19 cellular contexts compared by ENCODE assay signal in the genomic region with DNA sequence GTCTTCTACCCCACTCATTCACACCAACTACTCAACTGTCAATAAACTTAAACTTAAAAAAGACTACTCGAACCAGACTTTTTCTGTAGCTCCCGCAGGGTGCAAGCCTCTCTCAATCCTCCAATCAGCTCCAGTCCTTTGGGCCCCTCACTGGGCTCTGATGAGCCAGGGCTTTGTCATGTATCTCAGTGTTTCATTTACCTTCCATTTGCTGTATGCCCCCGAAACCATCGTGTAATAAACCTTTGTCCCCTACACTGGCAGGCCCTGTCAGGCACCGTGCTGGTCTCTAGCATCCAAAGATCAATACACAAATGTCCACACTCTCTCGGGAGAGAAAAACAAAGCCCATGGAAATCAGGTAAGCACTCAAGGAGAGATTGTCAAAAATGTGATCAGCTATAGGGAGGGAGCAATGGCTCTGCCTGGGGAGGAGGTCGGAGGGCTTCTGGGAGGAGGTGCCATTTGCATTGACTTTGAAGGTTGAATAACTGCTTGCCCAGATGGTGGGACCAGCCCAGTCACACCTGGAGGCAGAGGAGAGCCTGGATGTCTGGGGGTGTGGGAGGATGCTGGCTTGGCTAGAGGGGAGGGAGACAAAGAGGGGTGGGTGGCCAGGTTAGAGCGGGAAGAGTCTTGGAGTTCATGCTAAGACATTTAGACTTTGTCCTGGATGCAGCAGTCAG.
"Had no signal": no experiment of that assay in that cellular context is flagged by ENCODE, and none has a peak within 500 bp of the region (broad histone marks: within the 10 kb centered on the region; RNA-seq: fewer than 3 reads in every experiment).

No MANE protein-coding gene starts in this region.

- H3K27me3 Mint-ChIP-seq: activated naive CD8-positive, alpha-beta T cell treated with anti-CD3 and anti-CD28 coated beads for 36 hours had no signal

- H3K27ac ChIP-seq: esophagus squamous epithelium, gastroesophageal sphincter, pancreas, tibial artery had no signal

- H3K4me1 Mint-ChIP-seq: activated CD4-positive, alpha-beta memory T cell treated with anti-CD3 and anti-CD28 coated beads, Interleukin-2, amount 10 ng/mL, durations not matched to agents 7 days and 5 days; activated naive CD8-positive, alpha-beta T cell treated with anti-CD3 and anti-CD28 coated beads for 36 hours had no signal

- H3K27me3 ChIP-seq: dorsolateral prefrontal cortex, esophagus squamous epithelium, gastroesophageal sphincter, pancreas, tibial artery had no signal

- DNase-seq: activated CD4-positive, alpha-beta memory T cell treated with anti-CD3 and anti-CD28 coated beads, Interleukin-2, amount 10 ng/mL, durations not matched to agents 7 days and 5 days; activated CD4-positive, alpha-beta T cell treated with anti-CD3 and anti-CD28 coated beads, Interleukin-2, amount 10 ng/mL, durations not matched to agents 24 days and 14 days; activated naive CD4-positive, alpha-beta T cell; activated naive CD8-positive, alpha-beta T cell treated with anti-CD3 and anti-CD28 coated beads for 36 hours; activated T-cell treated with anti-CD3 and anti-CD28 coated beads, Interleukin-2, amount 50 U/mL, for 24 hours; dorsolateral prefrontal cortex; esophagus squamous epithelium; hypothalamus; pancreas; right cardiac atrium; stimulated activated CD4-positive, alpha-beta T cell treated with anti-CD3 and anti-CD28 coated beads, Interleukin-12 subunit alpha, Interleukin-12 subunit beta, amount 100 ng/mL, for 4 hours; stimulated activated CD4-positive, alpha-beta T cell treated with anti-CD3 and anti-CD28 coated beads, Interleukin-4, amount 100 ng/mL, for 4 hours; stimulated activated naive CD8-positive, alpha-beta T cell treated with anti-CD3 and anti-CD28 coated beads, Interleukin-15, Interleukin-2, amounts not matched to agents 100 U/mL and 50 U/mL, for 24 hours; tibial artery had no signal

- H3K4me3 ChIP-seq: dorsolateral prefrontal cortex, esophagus squamous epithelium, gastroesophageal sphincter, pancreas, tibial artery had no signal

- H3K4me3 Mint-ChIP-seq: activated CD4-positive, alpha-beta memory T cell treated with anti-CD3 and anti-CD28 coated beads, Interleukin-2, amount 10 ng/mL, durations not matched to agents 7 days and 5 days; activated CD4-positive, alpha-beta T cell treated with anti-CD3 and anti-CD28 coated beads, Interleukin-2, amount 10 ng/mL, durations not matched to agents 24 days and 14 days; activated naive CD8-positive, alpha-beta T cell treated with anti-CD3 and anti-CD28 coated beads for 36 hours; activated T-cell treated with anti-CD3 and anti-CD28 coated beads, Interleukin-2, amount 50 U/mL, for 24 hours; activated T-helper 17 cell treated with anti-CD3 and anti-CD28 coated beads, Interleukin-2, amount 50 U/mL, for 72 hours; central memory CD8-positive, alpha-beta T cell had no signal

- H3K27ac Mint-ChIP-seq: activated CD4-positive, alpha-beta memory T cell treated with anti-CD3 and anti-CD28 coated beads, Interleukin-2, amount 10 ng/mL, durations not matched to agents 7 days and 5 days; activated CD4-positive, alpha-beta T cell treated with anti-CD3 and anti-CD28 coated beads, Interleukin-2, amount 10 ng/mL, durations not matched to agents 24 days and 14 days; activated naive CD8-positive, alpha-beta T cell treated with anti-CD3 and anti-CD28 coated beads for 36 hours; activated T-cell treated with anti-CD3 and anti-CD28 coated beads, Interleukin-2, amount 50 U/mL, for 24 hours; activated T-helper 17 cell treated with anti-CD3 and anti-CD28 coated beads, Interleukin-2, amount 50 U/mL, for 72 hours had no signal

- H3K4me1 ChIP-seq: gastroesophageal sphincter, tibial artery had no signal

- ATAC-seq: activated CD4-positive, CD25-positive, alpha-beta regulatory T cell treated with anti-CD3 and anti-CD28 coated beads, Interleukin-2, amount 50 U/mL, for 24 hours; activated T-helper 17 cell treated with anti-CD3 and anti-CD28 coated beads, Interleukin-2, amount 50 U/mL, for 72 hours; gastroesophageal sphincter; left lobe of liver; stimulated activated naive CD8-positive, alpha-beta T cell treated with anti-CD3 and anti-CD28 coated beads, Interleukin-15, Interleukin-2, amounts not matched to agents 100 U/mL and 50 U/mL, for 24 hours had no signal

- H3K9me3 ChIP-seq: esophagus squamous epithelium, pancreas, tibial artery had no signal

- H3K9me3 Mint-ChIP-seq: activated CD4-positive, alpha-beta memory T cell treated with anti-CD3 and anti-CD28 coated beads, Interleukin-2, amount 10 ng/mL, durations not matched to agents 7 days and 5 days; activated T-cell treated with anti-CD3 and anti-CD28 coated beads, Interleukin-2, amount 50 U/mL, for 24 hours; activated T-helper 17 cell treated with anti-CD3 and anti-CD28 coated beads, Interleukin-2, amount 50 U/mL, for 72 hours; central memory CD8-positive, alpha-beta T cell had no signal
